In the genomic region with DNA sequence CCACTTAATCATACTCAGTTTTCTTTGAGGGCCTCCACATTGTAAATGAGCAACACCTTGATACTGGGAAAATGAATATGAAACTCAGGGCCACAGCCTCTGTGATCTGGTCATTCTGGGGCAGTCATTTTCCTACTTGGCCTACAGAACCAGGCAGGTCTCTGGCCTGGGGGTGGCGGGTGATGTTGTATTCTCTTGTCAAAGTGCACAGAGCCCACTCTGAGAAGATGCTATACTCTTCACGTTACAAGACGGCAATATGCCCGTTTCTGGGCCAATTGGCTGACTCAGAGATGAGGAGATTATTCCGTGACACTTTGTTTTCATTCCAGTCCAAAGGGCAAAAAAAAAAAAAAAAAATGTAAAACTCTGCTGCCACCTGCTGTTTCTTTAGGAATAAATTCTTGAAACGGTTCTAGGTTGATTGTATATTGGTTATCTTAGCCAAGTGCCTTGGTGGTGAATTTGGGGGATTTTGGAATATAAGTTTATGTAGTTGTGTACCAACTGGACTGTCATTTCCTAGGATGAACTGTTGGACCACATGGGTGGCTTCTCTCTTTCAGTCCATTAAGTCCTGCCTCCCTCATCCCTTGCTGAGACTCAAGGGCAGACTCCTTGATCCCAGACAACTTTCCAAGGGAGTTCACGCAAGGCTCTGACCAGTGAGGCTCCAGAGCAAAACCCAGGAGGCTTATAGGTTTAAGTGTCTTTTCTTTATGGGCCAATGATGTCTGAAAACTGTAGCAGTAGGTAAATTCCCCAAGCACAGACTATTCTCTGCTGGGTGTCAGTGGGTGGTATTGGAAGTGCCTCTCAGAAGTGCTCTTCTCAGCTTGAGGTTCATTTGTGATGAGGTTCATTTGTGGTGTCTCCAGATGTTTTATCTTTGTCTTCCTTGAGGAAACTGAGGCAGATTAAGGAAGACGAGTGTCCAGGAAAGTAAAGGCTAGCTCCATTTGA, we compare ENCODE assay signal across 8 cellular contexts. TPM values are rescaled to one million over a fixed set of nuclear protein-coding genes. Genes with fewer than 3 reads are reported as not detected.
DNase-seq lines count a peak whose midpoint lies in the region; ATAC-seq and TF ChIP-seq lines count a peak whose summit lies in the region.

No MANE protein-coding gene starts in this region.

- H3K27ac Mint-ChIP-seq in stimulated activated naive CD8-positive, alpha-beta T cell treated with anti-CD3 and anti-CD28 coated beads, Interleukin-15, Interleukin-2, amounts not matched to agents 100 ng/mL and 50 ng/mL, for 24 hours, result peak overlapping the region; percentile 83

- H3K4me3 ChIP-seq in choroid plexus epithelial cell (ENCODE audit: low read depth, low read length) (no peak overlapping the region), lower leg skin (ENCODE audit: low read depth, poor library complexity, severe bottlenecking) (no peak overlapping the region)

- WGBS in lower leg skin, 2 donors, result 22% methylated on average over 8 of the region's 8 CpGs

- peaks cover 24% of the 10 kb centered on the region for H3K4me1 Mint-ChIP-seq in stimulated activated naive CD8-positive, alpha-beta T cell treated with anti-CD3 and anti-CD28 coated beads, Interleukin-15, Interleukin-2, amounts not matched to agents 100 ng/mL and 50 ng/mL, for 24 hours (ENCODE audit: low read depth)

- intact Hi-C loops in lower leg skin (cut with DNase I; ENCODE audit: low total_unique reads), result no loop called here

- peak; percentile 47 for TF ChIP-seq CTCF in choroid plexus epithelial cell (conservative IDR thresholded peaks at IDR 0.05; ENCODE audit: low read depth, low read length)
- TF ChIP-seq CTCF in lower leg skin (IDR thresholded peaks at IDR 0.05), result peak in 1 of 3 donors; percentile 38

- peak overlapping the region; percentile 46 for H3K4me3 Mint-ChIP-seq in stimulated activated naive CD8-positive, alpha-beta T cell treated with anti-CD3 and anti-CD28 coated beads, Interleukin-15, Interleukin-2, amounts not matched to agents 100 ng/mL and 50 ng/mL, for 24 hours

- ATAC-seq in GM18867 (IDR thresholded peaks at IDR 0.05; ENCODE audit: unreplicated experiment), result peak; percentile 51

- peaks cover 12% of the 10 kb centered on the region for H3K27me3 Mint-ChIP-seq in stimulated activated naive CD8-positive, alpha-beta T cell treated with anti-CD3 and anti-CD28 coated beads, Interleukin-15, Interleukin-2, amounts not matched to agents 100 ng/mL and 50 ng/mL, for 24 hours

- TF ChIP-seq POLR2A in lower leg skin (IDR thresholded peaks at IDR 0.05), result no peak

- H3K9me3 Mint-ChIP-seq in stimulated activated naive CD8-positive, alpha-beta T cell treated with anti-CD3 and anti-CD28 coated beads, Interleukin-15, Interleukin-2, amounts not matched to agents 100 ng/mL and 50 ng/mL, for 24 hours, result no peaks in the 10 kb centered on the region

- H3K36me3 Mint-ChIP-seq in stimulated activated naive CD8-positive, alpha-beta T cell treated with anti-CD3 and anti-CD28 coated beads, Interleukin-15, Interleukin-2, amounts not matched to agents 100 ng/mL and 50 ng/mL, for 24 hours (ENCODE audit: low read depth), result no peaks in the 10 kb centered on the region

- peak; percentile 53 for DNase-seq in AG08396 (ENCODE audit: low spot score)
- DNase-seq in NCI-H146 (lab: John Stamatoyannopoulos, UW), result peak; percentile 65
- peak; percentile 27 for DNase-seq in UCSD-AML1 (lab: John Stamatoyannopoulos, UW; ENCODE audit: unreplicated experiment)
- peak; percentile 95 for DNase-seq in choroid plexus epithelial cell (ENCODE audit: low read depth)
- peak; percentile 75 to 92 for DNase-seq in lower leg skin (ENCODE audit: low spot score in 2 of 2)
- no peak for DNase-seq in NCI-H187 (lab: John Stamatoyannopoulos, UW)

RNA-seq across cellular contexts. Expression of a gene that starts 18.2 kb away (rescaled TPM):
- total RNA-seq in lower leg skin, result 100 to 1,000 TPM; 117 to 406 (median 299) TPM

RNA-seq across cellular contexts. Expression of a gene that starts 29.1 kb away (rescaled TPM):
- 10 to 100 TPM; 29.7 to 60.4 (median 36.0) TPM for total RNA-seq in lower leg skin

Comparison
In these comparisons a context has a peak if more than half of its experiments do, and no peak if none do; other contexts are left out.
1. DNase-seq: peak in AG08396 (single experiment), NCI-H146 (single experiment), UCSD-AML1 (single experiment), choroid plexus epithelial cell (single experiment) and lower leg skin (2 of 2); none in NCI-H187 (0 of 2).